31 cellular contexts compared by ENCODE assay signal in genomic region chr20:57291694-57292093, GRCh38. TPM values are rescaled to one million over a fixed set of nuclear protein-coding genes. Genes with fewer than 3 reads are reported as not detected.
"Had no signal": no experiment of that assay in that cellular context is flagged by ENCODE, and none has a peak within 500 bp of the region (broad histone marks: within the 10 kb centered on the region; RNA-seq: fewer than 3 reads in every experiment).

No MANE protein-coding gene starts in this region.

- H3K36me3 Mint-ChIP-seq: immature natural killer cell; mesothelial cell of epicardium; naive B cell; natural killer cell; stimulated activated naive B cell treated with anti-CD40 and anti-IgM and Interleukin-4, amounts not matched to agents 10 μg/mL and 1 μg/mL and 100 μg/mL, for 72 hours had no signal

- H3K27ac ChIP-seq: left ventricle myocardium inferior, ovary, right atrium auricular region, right lobe of liver, stomach, testis, transverse colon, upper lobe of left lung, vagina had no signal

- H3K36me3 ChIP-seq: left ventricle myocardium inferior, ovary, right atrium auricular region, right lobe of liver, stomach, thyroid gland, transverse colon, upper lobe of left lung, vagina had no signal

- H3K4me2 ChIP-seq: smooth muscle cell had no signal

- H3K4me1 ChIP-seq: right lobe of liver, testis had no signal

- H3K4me3 Mint-ChIP-seq: immature natural killer cell; mesothelial cell of epicardium; naive B cell; natural killer cell; nephron progenitor cell; stimulated activated naive B cell treated with anti-CD40 and anti-IgM and Interleukin-4, amounts not matched to agents 10 μg/mL and 1 μg/mL and 100 μg/mL, for 72 hours had no signal

- H3K4me1 Mint-ChIP-seq: immature natural killer cell; naive B cell; natural killer cell; stimulated activated naive B cell treated with anti-CD40 and anti-IgM and Interleukin-4, amounts not matched to agents 10 μg/mL and 1 μg/mL and 100 μg/mL, for 72 hours had no signal

- H3K4me3 ChIP-seq: left ventricle myocardium inferior, lung, ovary, right atrium auricular region, right lobe of liver, smooth muscle cell, stomach, testis, thyroid gland, transverse colon, upper lobe of left lung, vagina had no signal

- H3K9me3 Mint-ChIP-seq: mesothelial cell of epicardium; natural killer cell; nephron progenitor cell; stimulated activated naive B cell treated with anti-CD40 and anti-IgM and Interleukin-4, amounts not matched to agents 10 μg/mL and 1 μg/mL and 100 μg/mL, for 72 hours had no signal

- H3K27me3 ChIP-seq: ovary, right atrium auricular region, right lobe of liver, testis, thyroid gland, upper lobe of left lung, vagina had no signal

- H3K27ac Mint-ChIP-seq: immature natural killer cell; mesothelial cell of epicardium; naive B cell; natural killer cell; nephron progenitor cell; progenitor cell of endocrine pancreas; stimulated activated naive B cell treated with anti-CD40 and anti-IgM and Interleukin-4, amounts not matched to agents 10 μg/mL and 1 μg/mL and 100 μg/mL, for 72 hours had no signal

- H3K9me3 ChIP-seq: left ventricle myocardium inferior, ovary, right atrium auricular region, right lobe of liver, stomach, testis, thyroid gland, transverse colon, upper lobe of left lung, vagina had no signal

- DNase-seq: immature natural killer cell; left ventricle myocardium inferior; naive B cell; natural killer cell; nephron progenitor cell; ovary; right lobe of liver; stimulated activated CD4-positive, alpha-beta T cell treated with anti-CD3 and anti-CD28 coated beads, Interleukin-1b, Interleukin-23, amount 100 ng/mL, for 48 hours; stimulated activated CD4-positive, alpha-beta T cell treated with anti-CD3 and anti-CD28 coated beads, Interleukin-2, amount 100 ng/mL, for 48 hours; stimulated activated CD4-positive, alpha-beta T cell treated with anti-CD3 and anti-CD28 coated beads, Interleukin-4, amount 100 ng/mL, for 4 hours; stimulated activated naive B cell treated with anti-CD40 and anti-IgM and Interleukin-4, amounts not matched to agents 10 μg/mL and 1 μg/mL and 100 μg/mL, for 72 hours; stimulated activated naive CD8-positive, alpha-beta T cell treated with anti-CD3 and anti-CD28 coated beads, Interleukin-15, Interleukin-2, amounts not matched to agents 100 U/mL and 50 U/mL, for 24 hours; stomach; testis; transverse colon; upper lobe of left lung had no signal

RNA-seq across cellular contexts. Expression of gene BMP7, which starts 25.3 kb away (rescaled TPM):
- total RNA-seq: mononuclear cell, natural killer cell, pulmonary artery endothelial cell, right lobe of liver had no signal

RNA-seq across cellular contexts. Expression of gene SPO11, which starts 37.9 kb away (rescaled TPM):
- total RNA-seq: kidney, left ventricle myocardium inferior, lower leg skin, lung, mesothelial cell of epicardium, mononuclear cell, natural killer cell, omental fat pad, ovary, progenitor cell of endocrine pancreas, pulmonary artery endothelial cell, renal cortical epithelial cell, right atrium auricular region, right lobe of liver, skeletal muscle tissue, smooth muscle cell, stomach, thyroid gland, transverse colon, upper lobe of left lung, urinary bladder, vagina had no signal
